12 cellular contexts compared by ENCODE assay signal in the genomic region with DNA sequence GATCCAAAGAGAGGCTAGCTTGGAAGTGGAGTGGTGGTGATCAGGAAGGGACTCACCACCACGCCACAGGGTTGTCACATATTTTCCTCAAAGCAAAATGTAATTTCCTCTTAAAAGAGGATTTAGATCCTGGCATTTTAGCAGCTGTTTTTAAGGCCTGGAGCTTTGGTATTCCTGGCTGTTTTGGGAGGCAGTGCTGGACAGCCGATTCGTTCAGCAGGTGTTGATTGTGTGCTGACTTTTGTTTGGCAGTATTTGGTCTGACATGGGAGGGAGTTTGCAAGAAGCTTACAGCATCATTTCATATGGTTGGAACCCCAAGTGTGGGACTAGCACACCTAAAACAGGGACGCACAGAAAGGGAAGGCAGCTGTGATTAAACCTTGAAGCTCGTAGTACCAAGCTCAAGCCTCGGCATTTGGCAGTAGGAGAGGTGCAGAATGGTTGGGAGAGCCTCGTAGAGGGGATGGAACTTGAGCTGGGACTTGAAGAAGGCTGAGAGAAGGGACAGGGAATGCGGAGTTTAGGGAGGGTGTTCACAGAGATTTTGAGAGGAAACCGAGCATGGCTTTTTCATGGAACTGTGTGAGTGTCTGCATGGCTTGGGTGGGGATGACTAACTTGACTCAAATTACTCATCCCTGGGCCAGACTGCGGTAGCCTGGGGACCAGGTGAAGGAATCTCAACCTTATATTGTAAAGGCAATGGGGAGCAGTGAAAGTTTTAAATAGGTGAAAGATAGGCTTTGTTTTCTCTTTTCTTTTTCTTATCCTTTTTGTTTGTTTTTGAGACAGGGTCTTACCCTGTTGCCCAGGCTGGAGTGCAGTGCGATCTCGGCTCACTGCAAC. TPM values are rescaled to one million over a fixed set of nuclear protein-coding genes. Genes with fewer than 3 reads are reported as not detected.
DNase-seq lines count a peak whose midpoint lies in the region; ATAC-seq and TF ChIP-seq lines count a peak whose summit lies in the region.
"Had no signal": no experiment of that assay in that cellular context is flagged by ENCODE, and none has a peak within 500 bp of the region (broad histone marks: within the 10 kb centered on the region; RNA-seq: fewer than 3 reads in every experiment).

No MANE protein-coding gene starts in this region.

- no peaks in the 10 kb centered on the region for H3K27me3 Mint-ChIP-seq in CD8-positive, alpha-beta T cell (ENCODE audit: low read depth)
- H3K27me3 Mint-ChIP-seq in activated T-cell treated with anti-CD3 and anti-CD28 coated beads, Interleukin-2, amount 50 U/mL, for 4 hours (ENCODE audit: low read depth) = no peaks in the 10 kb centered on the region

- H3K27ac Mint-ChIP-seq in CD8-positive, alpha-beta T cell = peak overlapping the region; percentile 42
- H3K27ac Mint-ChIP-seq: mesothelial cell of epicardium had no signal

- H3K36me3 ChIP-seq in CD8-positive, alpha-beta T cell (ENCODE audit: insufficient read depth, low read length) = no peaks in the 10 kb centered on the region
- H3K36me3 ChIP-seq: prostate gland had no signal

- TF ChIP-seq CTCF in CD8-positive, alpha-beta T cell (IDR thresholded peaks at IDR 0.05) = no peak

- no peaks in the 10 kb centered on the region for H3K27me3 ChIP-seq in CD8-positive, alpha-beta T cell (ENCODE audit: insufficient read depth, low read length)

- H3K4me1 ChIP-seq in CD8-positive, alpha-beta T cell (ENCODE audit: insufficient read depth, low read length) = peaks cover 22% of the 10 kb centered on the region
- H3K4me1 ChIP-seq: prostate gland had no signal

- H3K9me3 Mint-ChIP-seq in CD8-positive, alpha-beta T cell = no peaks in the 10 kb centered on the region
- no peaks in the 10 kb centered on the region for H3K9me3 Mint-ChIP-seq in activated T-cell treated with anti-CD3 and anti-CD28 coated beads, Interleukin-2, amount 50 U/mL, for 4 hours
- H3K9me3 Mint-ChIP-seq: mesothelial cell of epicardium had no signal

- H3K4me3 Mint-ChIP-seq in CD8-positive, alpha-beta T cell = no peak overlapping the region
- no peak overlapping the region for H3K4me3 Mint-ChIP-seq in activated T-cell treated with anti-CD3 and anti-CD28 coated beads, Interleukin-2, amount 50 U/mL, for 4 hours
- H3K4me3 Mint-ChIP-seq: mesothelial cell of epicardium had no signal

- POLR2A ChIA-PET in CD8-positive, alpha-beta T cell (lab: Charles Lee) = no interaction called here

- DNase-seq in CD8-positive, alpha-beta T cell = no peak
- DNase-seq in HT1080 (ENCODE audit: low read depth) (peak; percentile 54), islet precursor cell (peak; percentile 54), NCI-H526 treated with DMSO at 0.1 percent for 48 hours (lab: John Stamatoyannopoulos, UW) (no peak), SKM-1 (lab: John Stamatoyannopoulos, UW; ENCODE audit: unreplicated experiment) (no peak), AG08395 (ENCODE audit: low spot score) (no peak), erythroblast (lab: John Stamatoyannopoulos, UW) (no peak)
- no peak for DNase-seq in activated T-cell treated with anti-CD3 and anti-CD28 coated beads, Interleukin-2, amount 50 U/mL, for 4 hours
- DNase-seq: activated CD8-positive, alpha-beta memory T cell treated with anti-CD3 and anti-CD28 coated beads, Interleukin-2, amount 50 U/mL, for 4 hours; KBM-7 had no signal

- intact Hi-C loops in CD8-positive, alpha-beta T cell (cut with DNase I, micrococcal nuclease) = no loop called here

- CTCF ChIA-PET in CD8-positive, alpha-beta T cell (lab: Charles Lee) = interaction anchor here (0.6 to 1.3 kb wide), 3 partner anchors 10 to 21 kb away, joined by 3 to 4 read pairs (median 3); no protein-coding TSS in a partner anchor

- H3K27ac ChIP-seq in CD8-positive, alpha-beta T cell (ENCODE audit: low read depth, low read length) = no peak overlapping the region
- H3K27ac ChIP-seq: prostate gland had no signal

- ATAC-seq in CD8-positive, alpha-beta T cell = no peak
- peak; percentile 87 to 95 for ATAC-seq in activated T-cell treated with anti-CD3 and anti-CD28 coated beads, Interleukin-2, amount 50 U/mL, for 4 hours

- H3K4me1 Mint-ChIP-seq in CD8-positive, alpha-beta T cell (ENCODE audit: low read depth) = peaks cover 67% of the 10 kb centered on the region
- peaks cover 60% of the 10 kb centered on the region for H3K4me1 Mint-ChIP-seq in activated T-cell treated with anti-CD3 and anti-CD28 coated beads, Interleukin-2, amount 50 U/mL, for 4 hours (ENCODE audit: low read depth)

- H3K9me3 ChIP-seq in CD8-positive, alpha-beta T cell (ENCODE audit: low read length) = no peaks in the 10 kb centered on the region
- H3K9me3 ChIP-seq: prostate gland had no signal

- no peaks in the 10 kb centered on the region for H3K36me3 Mint-ChIP-seq in CD8-positive, alpha-beta T cell
- H3K36me3 Mint-ChIP-seq in activated T-cell treated with anti-CD3 and anti-CD28 coated beads, Interleukin-2, amount 50 U/mL, for 4 hours (ENCODE audit: insufficient read depth) = peaks cover 6% of the 10 kb centered on the region

- no peak overlapping the region for H3K4me3 ChIP-seq in CD8-positive, alpha-beta T cell (ENCODE audit: low read depth, low read length)
- H3K4me3 ChIP-seq: prostate gland had no signal

- TF ChIP-seq POLR2A in erythroblast (IDR thresholded peaks at IDR 0.05; ENCODE audit: low read length) = no peak

RNA-seq across cellular contexts. Expression of a gene that starts 52.3 kb away (rescaled TPM):
- 10 to 100 TPM; 44.5 to 48.3 TPM for total RNA-seq in CD8-positive, alpha-beta T cell
- total RNA-seq in HT1080 (2014; rRNA removed; shearing (Covaris generic)) = 17.0 and 18.5 TPM in 2 replicates
- polyA plus RNA-seq in HT1080 (2015; cell fraction: cytosol; rRNA removed) = 16.4 and 20.3 TPM in 2 replicates
- 30.0 and 31.8 TPM in 2 replicates for polyA plus RNA-seq in HT1080 (2015; cell fraction: nucleus; rRNA removed)
- total RNA-seq in activated T-cell treated with anti-CD3 and anti-CD28 coated beads, Interleukin-2, amount 50 U/mL, for 4 hours = 10 to 100 TPM; 76.1 to 98.3 (median 89.5) TPM

Comparison
In these comparisons a context has a peak if more than half of its experiments do, and no peak if none do; other contexts are left out.
1. DNase-seq: peak in HT1080 (single experiment) and islet precursor cell (single experiment); none in CD8-positive, alpha-beta T cell (0 of 7), activated T-cell treated with anti-CD3 and anti-CD28 coated beads, Interleukin-2, amount 50 U/mL, for 4 hours (single experiment), NCI-H526 treated with DMSO at 0.1 percent for 48 hours (single experiment), SKM-1 (single experiment), AG08395 (single experiment) and erythroblast (0 of 2).